ENCODE assay signal across 8 cellular contexts in the genomic region with DNA sequence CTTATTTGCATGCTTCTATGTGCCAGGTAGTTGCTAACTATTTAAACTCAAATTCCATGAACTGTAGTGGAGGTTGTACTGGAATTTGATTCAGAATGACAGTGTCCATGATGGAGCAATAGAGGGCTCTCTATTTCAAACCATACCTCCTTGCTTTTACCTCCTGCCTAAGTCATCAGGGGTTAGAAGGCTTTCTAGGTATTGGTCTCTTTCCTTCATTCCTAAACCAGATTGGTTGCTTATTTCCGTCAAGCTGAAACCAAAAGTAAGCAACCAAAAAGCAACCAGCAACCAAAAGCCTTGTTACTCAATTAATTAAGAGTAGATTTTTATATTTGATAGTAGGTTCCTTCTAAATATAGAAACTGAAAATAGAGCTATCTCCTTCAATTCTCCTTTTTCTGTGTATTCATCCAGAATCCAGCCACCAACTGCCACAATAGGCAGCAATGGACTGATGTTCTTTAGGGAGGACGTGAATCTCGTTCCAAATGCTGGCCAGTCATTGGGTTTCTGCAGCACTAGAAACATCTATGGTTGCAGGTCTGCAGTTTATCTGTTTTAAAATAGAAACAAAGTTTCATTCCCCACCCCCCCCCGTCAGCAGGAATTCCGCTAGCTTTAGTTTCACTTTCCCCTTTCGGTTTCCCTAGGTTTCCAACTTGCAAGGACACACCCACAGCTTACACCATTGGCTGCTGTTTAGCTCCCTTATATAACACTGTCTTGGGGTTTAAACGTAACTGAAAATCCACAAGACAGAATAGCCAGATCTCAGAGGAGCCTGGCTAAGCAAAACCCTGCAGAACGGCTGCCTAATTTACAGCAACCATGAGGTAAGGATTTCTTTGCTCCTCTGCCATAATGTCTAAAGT. TPM values are rescaled to one million over a fixed set of nuclear protein-coding genes. Genes with fewer than 3 reads are reported as not detected.
A peak's percentile ranks its signal among the peaks of the same experiment; 100 is the strongest.
DNase-seq lines count a peak whose midpoint lies in the region; TF ChIP-seq lines count a peak whose summit lies in the region.

A gene with protein sequence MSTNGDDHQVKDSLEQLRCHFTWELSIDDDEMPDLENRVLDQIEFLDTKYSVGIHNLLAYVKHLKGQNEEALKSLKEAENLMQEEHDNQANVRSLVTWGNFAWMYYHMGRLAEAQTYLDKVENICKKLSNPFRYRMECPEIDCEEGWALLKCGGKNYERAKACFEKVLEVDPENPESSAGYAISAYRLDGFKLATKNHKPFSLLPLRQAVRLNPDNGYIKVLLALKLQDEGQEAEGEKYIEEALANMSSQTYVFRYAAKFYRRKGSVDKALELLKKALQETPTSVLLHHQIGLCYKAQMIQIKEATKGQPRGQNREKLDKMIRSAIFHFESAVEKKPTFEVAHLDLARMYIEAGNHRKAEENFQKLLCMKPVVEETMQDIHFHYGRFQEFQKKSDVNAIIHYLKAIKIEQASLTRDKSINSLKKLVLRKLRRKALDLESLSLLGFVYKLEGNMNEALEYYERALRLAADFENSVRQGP (plus strand): TSS at position 742 of the 875 bp plus-strand sequence. CDS start 90 bp downstream, at position 832.

- TF ChIP-seq CTCF in GM10248 (IDR thresholded peaks at IDR 0.05; ENCODE audit: control extremely low read depth, extremely low read depth, low read depth, missing control alignments) (no peak), HFF-Myc (IDR thresholded peaks at IDR 0.05; ENCODE audit: low read depth, low read length, missing control alignments) (no peak), endothelial cell (IDR thresholded peaks at IDR 0.05; ENCODE audit: unreplicated experiment) (no peak)

- H3K9me3 Mint-ChIP-seq in activated CD4-positive, alpha-beta T cell treated with anti-CD3 and anti-CD28 coated beads, Interleukin-2, amount 10 ng/mL, durations not matched to agents 24 days and 14 days: peaks cover 7% of the 10 kb centered on the region
- H3K9me3 Mint-ChIP-seq in endothelial cell (ENCODE audit: unreplicated experiment): no peaks in the 10 kb centered on the region

- H4K91ac ChIP-seq in mesenchymal stem cell (ENCODE audit: low read length): peak within 1 kb of the TSS; percentile 64

- intact Hi-C loops in activated CD4-positive, alpha-beta T cell treated with anti-CD3 and anti-CD28 coated beads, Interleukin-2, amount 10 ng/mL, durations not matched to agents 24 days and 14 days (cut with micrococcal nuclease): loop anchor here (1.0 kb wide), 3 partner anchors 22 to 60 kb away; partner anchors contain the start of gene IFIT5

- in situ Hi-C loops in ACHN (cut with HindIII; ENCODE audit: low pct_ligation_motif_present, low pct_unique_long_range_greater_than_20kb, low sequenced_read_pairs): no loop called here

- peak within 1 kb of the TSS; percentile 60 for H3K4me2 ChIP-seq in mesenchymal stem cell (ENCODE audit: low read length, poor library complexity, severe bottlenecking)

- H2BK5ac ChIP-seq in mesenchymal stem cell (ENCODE audit: low read depth, low read length, poor library complexity, severe bottlenecking): no peak within 1 kb of the TSS

- whole genome bisulfite sequencing in mesenchymal stem cell: 9% methylated on average over 7 of the region's 8 CpGs

- H2BK15ac ChIP-seq in mesenchymal stem cell (ENCODE audit: low read depth, poor library complexity, severe bottlenecking): peak within 1 kb of the TSS; percentile 20

- no peak within 1 kb of the TSS for H3K23ac ChIP-seq in mesenchymal stem cell (ENCODE audit: low read length in 2 of 2)

- H2AFZ ChIP-seq in mesenchymal stem cell (ENCODE audit: low read depth, low read length): no peak within 1 kb of the TSS

- peaks cover 31% of the 10 kb centered on the region for H3K4me1 Mint-ChIP-seq in activated CD4-positive, alpha-beta T cell treated with anti-CD3 and anti-CD28 coated beads, Interleukin-2, amount 10 ng/mL, durations not matched to agents 24 days and 14 days
- H3K4me1 Mint-ChIP-seq in endothelial cell (ENCODE audit: unreplicated experiment): peaks cover 3% of the 10 kb centered on the region

- POLR2A ChIA-PET in GM10248 (lab: Yijun Ruan, JAX): interaction anchor here (0.6 to 1.0 kb wide), 5 partner anchors 21 to 140 kb away, joined by 3 to 11 read pairs (median 4); partner anchors contain the start of genes IFIT5 and LIPA

- H3K4me1 ChIP-seq in mesenchymal stem cell (ENCODE audit: control insufficient read depth, insufficient read depth, low read depth, low read length): peaks cover 4% of the 10 kb centered on the region

- H3K4me3 ChIP-seq in HFF-Myc (replicated peaks; ENCODE audit: low read depth, low read length) (peak within 1 kb of the TSS; percentile 55), mesenchymal stem cell (ENCODE audit: insufficient read depth in 1 of 2, low read depth in 1 of 2, low read length in 2 of 2) (peak within 1 kb of the TSS; percentile 20 to 86)

- H3K4ac ChIP-seq in mesenchymal stem cell (ENCODE audit: low read depth in 1 of 2, low read length in 2 of 2): peak within 1 kb of the TSS in 1 of 2 experiments; percentile 47

- H3K14ac ChIP-seq in mesenchymal stem cell (ENCODE audit: low read length in 2 of 2): no peak within 1 kb of the TSS

- peaks cover 15% of the 10 kb centered on the region for H3K36me3 Mint-ChIP-seq in activated CD4-positive, alpha-beta T cell treated with anti-CD3 and anti-CD28 coated beads, Interleukin-2, amount 10 ng/mL, durations not matched to agents 24 days and 14 days (ENCODE audit: low read depth)
- no peaks in the 10 kb centered on the region for H3K36me3 Mint-ChIP-seq in endothelial cell (ENCODE audit: low read depth, unreplicated experiment)

- no peaks in the 10 kb centered on the region for H3K27me3 ChIP-seq in mesenchymal stem cell (ENCODE audit: control insufficient read depth in 1 of 2, insufficient read depth in 1 of 2, low read length in 2 of 2)

- peak within 1 kb of the TSS; percentile 67 for H3K27ac Mint-ChIP-seq in activated CD4-positive, alpha-beta T cell treated with anti-CD3 and anti-CD28 coated beads, Interleukin-2, amount 10 ng/mL, durations not matched to agents 24 days and 14 days
- no peak within 1 kb of the TSS for H3K27ac Mint-ChIP-seq in endothelial cell (ENCODE audit: unreplicated experiment)

- CTCF ChIA-PET in GM10248 (lab: Yijun Ruan, JAX): interaction anchor here (0.7 to 3.1 kb wide), 9 partner anchors 8 to 175 kb away, joined by 3 to 17 read pairs (median 3); partner anchors contain the start of gene IFIT5

- H3K4me3 Mint-ChIP-seq in activated CD4-positive, alpha-beta T cell treated with anti-CD3 and anti-CD28 coated beads, Interleukin-2, amount 10 ng/mL, durations not matched to agents 24 days and 14 days: peak within 1 kb of the TSS; percentile 82
- H3K4me3 Mint-ChIP-seq in endothelial cell (ENCODE audit: unreplicated experiment): peak within 1 kb of the TSS; percentile 81

- peaks cover 2% of the 10 kb centered on the region for H3K27me3 Mint-ChIP-seq in activated CD4-positive, alpha-beta T cell treated with anti-CD3 and anti-CD28 coated beads, Interleukin-2, amount 10 ng/mL, durations not matched to agents 24 days and 14 days
- peaks cover 2% of the 10 kb centered on the region for H3K27me3 Mint-ChIP-seq in endothelial cell (ENCODE audit: unreplicated experiment)

- H3K9me3 ChIP-seq in mesenchymal stem cell (ENCODE audit: control insufficient read depth, low read length): no peaks in the 10 kb centered on the region

- peak within 1 kb of the TSS; percentile 57 for H2BK120ac ChIP-seq in mesenchymal stem cell (ENCODE audit: low read depth, low read length)

- peaks cover 0 to 15% of the 10 kb centered on the region in 2 experiments for H3K36me3 ChIP-seq in mesenchymal stem cell (ENCODE audit: control insufficient read depth in 1 of 2, insufficient read depth in 2 of 2, low read depth in 1 of 2, low read length in 2 of 2)

- no peak within 1 kb of the TSS for H2BK12ac ChIP-seq in mesenchymal stem cell (ENCODE audit: low read length in 2 of 2)

- H3K27ac ChIP-seq in mesenchymal stem cell (ENCODE audit: low read length, poor library complexity, severe bottlenecking): peak within 1 kb of the TSS; percentile 93

- H2AK5ac ChIP-seq in mesenchymal stem cell (ENCODE audit: low read length, severe bottlenecking): no peak within 1 kb of the TSS

- H3K9ac ChIP-seq in mesenchymal stem cell (ENCODE audit: low read length): peak within 1 kb of the TSS; percentile 94

- no peak within 1 kb of the TSS for H3K18ac ChIP-seq in mesenchymal stem cell (ENCODE audit: low read depth in 1 of 2, low read length in 2 of 2)

- H3K79me1 ChIP-seq in mesenchymal stem cell (replicated peaks; ENCODE audit: low read length, poor library complexity, severe bottlenecking): peaks cover 3% of the 10 kb centered on the region

- DNase-seq in ACHN (peak; percentile 95), GM10248 (ENCODE audit: extremely low spot score) (peak; percentile 59), HFF-Myc (ENCODE audit: extremely low read depth, low read depth) (peak; percentile 87), NAMALWA (ENCODE audit: low spot score) (peak; percentile 55), endothelial cell (ENCODE audit: low spot score) (no peak), mesenchymal stem cell (peak; percentile 95), stromal cell of bone marrow (ENCODE audit: low read depth) (peak; percentile 95)
- DNase-seq in activated CD4-positive, alpha-beta T cell treated with anti-CD3 and anti-CD28 coated beads, Interleukin-2, amount 10 ng/mL, durations not matched to agents 24 days and 14 days: peak; percentile 88

- peak within 1 kb of the TSS; percentile 46 for H4K8ac ChIP-seq in mesenchymal stem cell (ENCODE audit: low read length)

RNA-seq across cellular contexts. Expression of the gene that starts here (rescaled TPM):
- 0.58 and 1.0 TPM in 2 replicates for total RNA-seq in activated CD4-positive, alpha-beta T cell treated with anti-CD3 and anti-CD28 coated beads, Interleukin-2, amount 10 ng/mL, durations not matched to agents 24 days and 14 days
- total RNA-seq in endothelial cell (ENCODE audit: unreplicated experiment): 2.0 TPM
- 26.8 TPM for polyA plus RNA-seq in mesenchymal stem cell (2013, experiment 1 of 2)
- 26.9 TPM for polyA plus RNA-seq in mesenchymal stem cell (2013, experiment 2 of 2)
